Comparison of ENCODE assay signal across 8 cellular contexts in the genomic region with DNA sequence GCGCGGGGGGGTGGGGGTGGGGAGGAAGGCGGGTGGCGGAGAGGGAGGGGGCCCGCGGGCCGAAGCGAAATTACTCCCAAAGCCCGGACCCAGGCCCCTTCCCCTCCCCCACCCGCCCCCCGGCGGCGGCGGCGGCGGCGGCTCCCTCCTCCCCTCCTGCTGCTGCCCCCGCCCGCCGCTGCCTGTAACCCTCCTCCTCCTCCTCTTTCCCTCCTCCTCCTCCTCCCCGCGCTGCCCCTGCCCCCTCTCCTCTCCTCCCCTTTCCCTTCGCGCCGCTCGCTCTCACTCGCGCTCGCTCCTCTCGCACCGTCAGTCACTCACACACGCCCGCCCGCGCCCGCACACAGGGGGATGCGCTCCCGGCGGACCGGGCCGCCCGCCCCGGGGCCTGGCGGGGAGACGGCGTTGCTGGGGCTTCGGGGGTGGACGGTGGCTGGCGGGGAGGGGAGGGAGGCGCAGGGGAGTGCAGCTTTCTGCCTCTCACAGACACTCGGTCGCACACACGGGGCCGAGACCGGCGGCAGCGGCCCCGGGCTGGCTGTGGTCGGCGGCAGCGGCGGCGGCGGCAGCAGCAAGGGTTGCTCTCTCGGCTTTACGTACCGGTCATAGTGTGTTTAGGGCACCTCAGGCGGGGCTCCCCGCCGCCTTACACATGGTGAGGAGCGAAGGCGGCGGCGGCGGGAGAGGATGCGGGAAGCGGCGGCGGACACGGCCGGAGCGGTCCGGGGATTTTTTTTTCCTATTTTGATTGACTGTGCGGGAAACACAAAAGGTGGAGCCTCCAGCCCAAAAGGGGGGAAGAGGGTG. TPM values are rescaled to one million over a fixed set of nuclear protein-coding genes. Genes with fewer than 3 reads are reported as not detected.
A peak's percentile ranks its signal among the peaks of the same experiment; 100 is the strongest.
DNase-seq lines count a peak whose midpoint lies in the region; ATAC-seq and TF ChIP-seq lines count a peak whose summit lies in the region.

No MANE protein-coding gene starts in this region.

- peaks cover 4% of the 10 kb centered on the region for H3K4me1 ChIP-seq in ovary (ENCODE audit: insufficient read depth)
- H3K4me1 ChIP-seq in tibial artery: peaks cover 0 to 42% (median 14%) of the 10 kb centered on the region in 4 donors

- no peak for TF ChIP-seq CTCF in ovary (IDR thresholded peaks at IDR 0.05)
- TF ChIP-seq CTCF in tibial artery (IDR thresholded peaks at IDR 0.05): no peak

- H3K9me3 Mint-ChIP-seq in activated naive CD8-positive, alpha-beta T cell treated with anti-CD3 and anti-CD28 coated beads for 36 hours: peaks cover 4% of the 10 kb centered on the region

- peak overlapping the region; percentile 100 for H3K27ac ChIP-seq in ovary
- H3K27ac ChIP-seq in tibial artery: peak overlapping the region; percentile 100

- DNase-seq in DMS 273 (lab: John Stamatoyannopoulos, UW; ENCODE audit: unreplicated experiment) (peak; percentile 91), M059J (ENCODE audit: low read depth) (peak; percentile 85), SKM-1 (lab: John Stamatoyannopoulos, UW; ENCODE audit: unreplicated experiment) (peak; percentile 46), head of caudate nucleus (peak; percentile 62 to 95 (median 86)), ovary (peak; percentile 86 to 92 (median 91)), tibial artery (peak; percentile 91 to 96)
- DNase-seq in activated naive CD8-positive, alpha-beta T cell treated with anti-CD3 and anti-CD28 coated beads for 36 hours: peak; percentile 81

- H3K27me3 Mint-ChIP-seq in activated naive CD8-positive, alpha-beta T cell treated with anti-CD3 and anti-CD28 coated beads for 36 hours: no peaks in the 10 kb centered on the region

- ATAC-seq in GM21529 (IDR thresholded peaks at IDR 0.05; ENCODE audit: unreplicated experiment): peak; percentile 24

- H3K36me3 ChIP-seq in ovary: no peaks in the 10 kb centered on the region
- peaks cover 0 to 5% (median 3%) of the 10 kb centered on the region in 3 donors for H3K36me3 ChIP-seq in tibial artery

- H3K27me3 ChIP-seq in ovary (no peaks in the 10 kb centered on the region), tibial artery (no peaks in the 10 kb centered on the region)

- intact Hi-C loops in head of caudate nucleus (cut with DNase I): loop anchor here (5.0 kb wide), 1 partner anchor 363 kb away; no protein-coding TSS in a partner anchor
- intact Hi-C loops in ovary (cut with DNase I): loop anchor here in 3 of 4 donors (2.0 to 10.0 kb wide), 3 partner anchors 48 to 63 kb away; no protein-coding TSS in a partner anchor
- intact Hi-C loops in tibial artery (cut with DNase I; ENCODE audit: low total_unique reads): loop anchor here (5.0 to 10.0 kb wide), 2 partner anchors 73 to 280 kb away; partner anchors contain the start of gene OLA1

- H3K27ac Mint-ChIP-seq in activated naive CD8-positive, alpha-beta T cell treated with anti-CD3 and anti-CD28 coated beads for 36 hours: peak overlapping the region; percentile 99

- peak overlapping the region; percentile 95 for H3K4me3 ChIP-seq in ovary
- peak overlapping the region; percentile 100 for H3K4me3 ChIP-seq in tibial artery

- WGBS in ovary, 3 donors: 0 to 2% (median 1%) methylated on average over 44 to 78 of the region's 84 CpGs

- TF ChIP-seq POLR2A in ovary (IDR thresholded peaks at IDR 0.05): peak; percentile 44

- H3K4me3 Mint-ChIP-seq in activated naive CD8-positive, alpha-beta T cell treated with anti-CD3 and anti-CD28 coated beads for 36 hours: peak overlapping the region; percentile 96

- no peak for TF ChIP-seq EP300 in ovary (IDR thresholded peaks at IDR 0.05)

- peaks cover 30% of the 10 kb centered on the region for H3K4me1 Mint-ChIP-seq in activated naive CD8-positive, alpha-beta T cell treated with anti-CD3 and anti-CD28 coated beads for 36 hours

- peaks cover 32% of the 10 kb centered on the region for H3K36me3 Mint-ChIP-seq in activated naive CD8-positive, alpha-beta T cell treated with anti-CD3 and anti-CD28 coated beads for 36 hours

- H3K9me3 ChIP-seq in ovary (no peaks in the 10 kb centered on the region), tibial artery (no peaks in the 10 kb centered on the region)

RNA-seq across cellular contexts. Expression of gene SP3, which starts 0.4 kb away (rescaled TPM):
- total RNA-seq in M059J (2014; rRNA removed; shearing (Covaris generic)): 55.9 and 98.8 TPM in 2 replicates
- total RNA-seq in activated naive CD8-positive, alpha-beta T cell treated with anti-CD3 and anti-CD28 coated beads for 36 hours: 10 to 100 TPM; 84.7 to 86.8 TPM
- 100 to 1,000 TPM in 3 of 7 donors, 10 to 100 TPM in 4; 71.1 to 131 (median 97.3) TPM for total RNA-seq in ovary
- 10 to 100 TPM; 35.4 to 42.0 TPM for polyA plus RNA-seq in ovary

Comparison
In these comparisons a context has a peak if more than half of its experiments do, and no peak if none do; other contexts are left out.
1. Peak in every context shown above with its lines: DNase-seq, ATAC-seq, H3K4me3 ChIP-seq and H3K27ac ChIP-seq.